ENCODE assay signal across 8 cellular contexts in genomic region chr9:38160613-38161215, GRCh38.
DNase-seq lines count a peak whose midpoint lies in the region; ATAC-seq and TF ChIP-seq lines count a peak whose summit lies in the region.

No MANE protein-coding gene starts in this region.

- no peaks in the 10 kb centered on the region for H3K9me3 ChIP-seq in lower lobe of right lung

- H3K4me3 ChIP-seq in coronary artery, result no peak overlapping the region
- no peak overlapping the region for H3K4me3 ChIP-seq in lower lobe of right lung

- H3K36me3 ChIP-seq in lower lobe of right lung, result no peaks in the 10 kb centered on the region

- ATAC-seq in lower lobe of right lung, result peak; percentile 64 to 72
- no peak for ATAC-seq in HG03135 (IDR thresholded peaks at IDR 0.05; ENCODE audit: unreplicated experiment)

- intact Hi-C loops in lower lobe of right lung (cut with DNase I), result loop anchor here (10.0 kb wide), 2 partner anchors 76 to 246 kb away; no protein-coding TSS in a partner anchor

- no peak overlapping the region for H3K27ac ChIP-seq in coronary artery
- no peak overlapping the region for H3K27ac ChIP-seq in lower lobe of right lung

- no peaks in the 10 kb centered on the region for H3K27me3 ChIP-seq in lower lobe of right lung (ENCODE audit: low read depth)

- TF ChIP-seq CTCF in coronary artery (IDR thresholded peaks at IDR 0.05), result peak; percentile 71
- TF ChIP-seq CTCF in lower lobe of right lung (IDR thresholded peaks at IDR 0.05), result peak; percentile 83

- peak; percentile 32 for DNase-seq in NK-92 treated with Interleukin-12 subunit alpha and Interleukin-12 subunit beta, amount 100 ng/mL, for 24 hours (lab: John Stamatoyannopoulos, UW)
- DNase-seq in NK-92 (lab: John Stamatoyannopoulos, UW; ENCODE audit: unreplicated experiment), result no peak
- DNase-seq in NCI-H146 (lab: John Stamatoyannopoulos, UW), result peak; percentile 71
- DNase-seq in activated CD4-positive, alpha-beta T cell treated with anti-CD3 and anti-CD28 coated beads for 4 hours, result peak; percentile 50 to 59
- peak; percentile 70 for DNase-seq in coronary artery (ENCODE audit: low spot score)
- DNase-seq in lower lobe of right lung, result peak; percentile 57
- DNase-seq in stimulated activated CD8-positive, alpha-beta memory T cell treated with anti-CD3 and anti-CD28 coated beads, Interleukin-2, amount 100 ng/mL, for 48 hours (ENCODE audit: low read depth in 2 of 2), result peak; percentile 51 to 53

- H3K4me1 ChIP-seq in lower lobe of right lung, result no peaks in the 10 kb centered on the region
